ENCODE assay signal across 1 cellular context in genomic region chr6:30542915-30543314, GRCh38.
TF ChIP-seq lines count a peak whose summit lies in the region.

No MANE protein-coding gene starts in this region.

TF ChIP-seq in HepG2, 621 proteins besides CTCF, POLR2A, EP300 and RAD21:
- TF ChIP-seq ZSCAN5A (CRISPR knock-in tag; IDR thresholded peaks at IDR 0.05; ENCODE audit: borderline replicate concordance): no peak
- peak; percentile 27; the same call in 1 of the 2 replicates for TF ChIP-seq POLR2G (IDR thresholded peaks at IDR 0.05; ENCODE audit: low read depth, low read length)
TF ChIP-seq in HepG2: peak in this region for 1.
